In genomic region chr17:48011405-48012150, GRCh38 we compare ENCODE assay signal across 8 cellular contexts. TPM values are rescaled to one million over a fixed set of nuclear protein-coding genes. Genes with fewer than 3 reads are reported as not detected.
DNase-seq lines count a peak whose midpoint lies in the region.

No MANE protein-coding gene starts in this region.

- H3K4me3 ChIP-seq in duodenal mucosa (ENCODE audit: low read depth in 1 of 2, low read length in 2 of 2) (peak overlapping the region; percentile 16 to 50), muscle layer of duodenum (ENCODE audit: low read depth in 1 of 2, low read length in 2 of 2) (peak overlapping the region; percentile 49 to 52), urinary bladder (ENCODE audit: low read depth, low read length) (peak overlapping the region; percentile 13)

- H3K4me1 ChIP-seq in duodenal mucosa (ENCODE audit: control insufficient read depth in 1 of 2, insufficient read depth in 2 of 2, low read length in 2 of 2) (peaks cover 6 to 10% of the 10 kb centered on the region in 2 donors), muscle layer of duodenum (ENCODE audit: control insufficient read depth in 1 of 2, insufficient read depth in 2 of 2, low read length in 2 of 2) (peaks cover 0 to 12% of the 10 kb centered on the region in 2 donors), urinary bladder (ENCODE audit: insufficient read depth) (no peaks in the 10 kb centered on the region)

- peaks cover 31 to 34% of the 10 kb centered on the region in 2 donors for H3K27me3 ChIP-seq in duodenal mucosa (ENCODE audit: control insufficient read depth in 1 of 2, insufficient read depth in 2 of 2, low read length in 2 of 2)
- peaks cover 13% of the 10 kb centered on the region for H3K27me3 ChIP-seq in muscle layer of duodenum (ENCODE audit: low read depth, low read length)

- WGBS in urinary bladder, result 14% methylated on average over 23 of the region's 23 CpGs

- DNase-seq in NK-92 treated with Interleukin-12 subunit alpha and Interleukin-12 subunit beta, amount 100 ng/mL, for 24 hours (lab: John Stamatoyannopoulos, UW), result peak; percentile 15
- DNase-seq in NK-92 (lab: John Stamatoyannopoulos, UW; ENCODE audit: unreplicated experiment), result no peak
- peak; percentile 80 for DNase-seq in NCI-H1694 (lab: John Stamatoyannopoulos, UW)
- peak; percentile 30 for DNase-seq in UCSD-AML1 (lab: John Stamatoyannopoulos, UW; ENCODE audit: unreplicated experiment)
- no peak for DNase-seq in effector CD8-positive, alpha-beta T cell (lab: John Stamatoyannopoulos, UW)

- peak overlapping the region in 1 of 2 donors; percentile 61 for H3K9ac ChIP-seq in duodenal mucosa (ENCODE audit: low read depth in 1 of 2, low read length in 2 of 2)

- no peaks in the 10 kb centered on the region for H3K9me3 ChIP-seq in duodenal mucosa (ENCODE audit: control insufficient read depth in 1 of 2, low read length in 2 of 2)
- H3K9me3 ChIP-seq in muscle layer of duodenum (ENCODE audit: control insufficient read depth in 1 of 2, low read length in 2 of 2), result no peaks in the 10 kb centered on the region

- H3K27ac ChIP-seq in duodenal mucosa (ENCODE audit: low read depth, low read length) (no peak overlapping the region), muscle layer of duodenum (ENCODE audit: low read length) (no peak overlapping the region), urinary bladder (ENCODE audit: low read depth) (no peak overlapping the region)

- H3K36me3 ChIP-seq in duodenal mucosa (ENCODE audit: control insufficient read depth in 1 of 2, insufficient read depth in 2 of 2, low read length in 2 of 2) (no peaks in the 10 kb centered on the region), muscle layer of duodenum (ENCODE audit: control insufficient read depth in 1 of 2, insufficient read depth in 2 of 2, low read length in 2 of 2) (no peaks in the 10 kb centered on the region), urinary bladder (ENCODE audit: insufficient read depth) (no peaks in the 10 kb centered on the region)

RNA-seq across cellular contexts. Expression of gene COPZ2, which starts 26.0 kb away (rescaled TPM):
- 45.2 TPM for total RNA-seq in urinary bladder
- polyA plus RNA-seq in urinary bladder, result 36.0 TPM

RNA-seq across cellular contexts. Expression of gene NFE2L1, which starts 36.6 kb away (rescaled TPM):
- 53.1 TPM for total RNA-seq in urinary bladder
- polyA plus RNA-seq in urinary bladder, result 163 TPM

RNA-seq across cellular contexts. Expression of gene CDK5RAP3, which starts 40.7 kb away (rescaled TPM):
- 77.4 TPM for total RNA-seq in urinary bladder
- 117 TPM for polyA plus RNA-seq in urinary bladder

RNA-seq across cellular contexts. Expression of gene PRR15L, which starts 53.9 kb away (rescaled TPM):
- 3.4 TPM for total RNA-seq in urinary bladder
- polyA plus RNA-seq in urinary bladder, result 1.2 TPM

Comparison
In these comparisons a context has a peak if more than half of its experiments do, and no peak if none do; other contexts are left out.
1. DNase-seq: peak in NK-92 treated with Interleukin-12 subunit alpha and Interleukin-12 subunit beta, amount 100 ng/mL, for 24 hours (single experiment), NCI-H1694 (single experiment) and UCSD-AML1 (single experiment); none in NK-92 (single experiment) and effector CD8-positive, alpha-beta T cell (single experiment).
2. Peak in every context shown above with its lines, with median percentiles within 50 percentile points of each other: H3K4me3 ChIP-seq.